1 cellular context compared by ENCODE assay signal in the genomic region with DNA sequence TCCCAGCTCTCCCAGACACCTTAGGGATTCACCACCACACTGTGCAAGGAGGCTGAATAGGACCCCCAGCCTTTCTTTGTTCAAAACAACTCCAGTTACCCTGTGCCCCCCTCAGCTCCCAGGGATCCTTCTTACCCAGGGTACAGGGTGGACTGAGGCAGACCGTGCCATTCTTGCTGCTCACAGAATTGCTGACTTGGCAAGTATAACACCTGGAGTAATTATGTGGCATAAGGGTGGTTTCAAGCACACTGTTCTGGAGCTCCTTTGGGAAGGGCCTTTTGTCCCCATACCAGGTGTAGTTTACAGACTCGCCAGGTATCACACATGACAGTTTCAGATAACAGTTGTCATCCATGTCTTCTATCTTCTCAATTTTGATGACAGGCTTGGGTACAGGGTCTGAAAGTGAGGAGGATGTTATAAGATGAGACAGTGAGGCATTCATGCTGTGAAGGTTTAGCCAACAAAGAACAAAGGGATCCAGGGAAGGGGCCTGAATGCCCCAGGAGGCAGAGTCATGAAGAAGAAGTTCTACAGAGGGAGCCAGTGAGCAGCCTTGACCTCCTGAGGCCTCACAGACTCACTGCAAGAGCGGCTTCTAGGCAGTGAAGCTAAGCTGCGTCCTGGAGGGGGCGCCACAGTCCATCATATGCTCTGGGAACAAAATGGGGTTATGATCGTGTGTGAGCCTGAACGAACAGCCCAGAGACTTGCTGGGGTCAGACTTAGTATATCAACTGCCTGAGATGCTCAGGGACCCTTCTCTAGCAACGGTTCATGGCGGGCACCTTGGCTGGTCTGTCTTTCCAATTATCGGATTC.
TF ChIP-seq lines count a peak whose summit lies in the region.

No MANE protein-coding gene starts in this region.

TF ChIP-seq in endothelial cell of umbilical vein, 7 proteins besides CTCF, POLR2A, EP300 and RAD21:
- TF ChIP-seq EZH2 (IDR thresholded peaks at IDR 0.05; ENCODE audit: borderline replicate concordance, low read depth, low read length, severe bottlenecking) (no peak), MYC (IDR thresholded peaks at IDR 0.05; ENCODE audit: low read depth, low read length) (no peak), POLR2AphosphoS5 (IDR thresholded peaks at IDR 0.05; ENCODE audit: insufficient read depth, low read depth, low read length) (no peak)
